In genomic region chr2:237616373-237617304, GRCh38 we compare ENCODE assay signal across 9 cellular contexts. TPM values are rescaled to one million over a fixed set of nuclear protein-coding genes. Genes with fewer than 3 reads are reported as not detected.
A peak's percentile ranks its signal among the peaks of the same experiment; 100 is the strongest.
DNase-seq lines count a peak whose midpoint lies in the region; ATAC-seq, FAIRE-seq and TF ChIP-seq lines count a peak whose summit lies in the region.
"Had no signal": no experiment of that assay in that cellular context is flagged by ENCODE, and none has a peak within 500 bp of the region (broad histone marks: within the 10 kb centered on the region; RNA-seq: fewer than 3 reads in every experiment).

No MANE protein-coding gene starts in this region.

- no peak overlapping the region for H3K4me3 ChIP-seq in CD8-positive, alpha-beta T cell (ENCODE audit: low read depth, low read length)
- H3K4me3 ChIP-seq in pancreas: no peak overlapping the region

- POLR2A ChIA-PET in CD8-positive, alpha-beta T cell (lab: Charles Lee): interaction anchor here (1.1 kb wide), 1 partner anchor 13 kb away, joined by 5 read pairs; no protein-coding TSS in a partner anchor

- H3K4me1 ChIP-seq in CD8-positive, alpha-beta T cell (ENCODE audit: insufficient read depth, low read length): peaks cover 31% of the 10 kb centered on the region
- H3K4me1 ChIP-seq in pancreas: no peaks in the 10 kb centered on the region

- H3K27ac ChIP-seq in CD8-positive, alpha-beta T cell (ENCODE audit: low read depth, low read length): no peak overlapping the region
- H3K27ac ChIP-seq in pancreas: no peak overlapping the region

- ATAC-seq in CD8-positive, alpha-beta T cell: peak; percentile 44
- ATAC-seq in pancreas (no peak), GM19467 (IDR thresholded peaks at IDR 0.05; ENCODE audit: unreplicated experiment) (no peak), esophagus mucosa (no peak)

- H3K36me3 Mint-ChIP-seq in CD8-positive, alpha-beta T cell: no peaks in the 10 kb centered on the region

- H3K4me3 Mint-ChIP-seq in CD8-positive, alpha-beta T cell: peak overlapping the region; percentile 67

- intact Hi-C loops in CD8-positive, alpha-beta T cell (cut with DNase I, micrococcal nuclease): no loop called here
- intact Hi-C loops in pancreas (cut with DNase I): no loop called here

- no peak for DNase-seq in CD8-positive, alpha-beta T cell
- DNase-seq in RPMI8226 (peak; percentile 19), fibroblast of gingiva (ENCODE audit: low read depth) (peak; percentile 79), pancreas (no peak), SIG-M5 (lab: John Stamatoyannopoulos, UW) (no peak)
- no peak for DNase-seq in activated effector memory CD4-positive, alpha-beta T cell treated with Interleukin-2 at 50 U/mL for 16 hours

- peak; percentile 64 for FAIRE-seq in pancreas (lab: Jason Lieb, UNC)

- no peaks in the 10 kb centered on the region for H3K27me3 ChIP-seq in CD8-positive, alpha-beta T cell (ENCODE audit: insufficient read depth, low read length)
- H3K27me3 ChIP-seq in pancreas: no peaks in the 10 kb centered on the region

- TF ChIP-seq CTCF in CD8-positive, alpha-beta T cell (IDR thresholded peaks at IDR 0.05): no peak
- no peak for TF ChIP-seq CTCF in pancreas (IDR thresholded peaks at IDR 0.05)

- no peaks in the 10 kb centered on the region for H3K9me3 ChIP-seq in CD8-positive, alpha-beta T cell (ENCODE audit: low read length)
- H3K9me3 ChIP-seq in pancreas: no peaks in the 10 kb centered on the region

- H3K27me3 Mint-ChIP-seq in CD8-positive, alpha-beta T cell (ENCODE audit: low read depth): no peaks in the 10 kb centered on the region

- no peaks in the 10 kb centered on the region for H3K36me3 ChIP-seq in CD8-positive, alpha-beta T cell (ENCODE audit: insufficient read depth, low read length)
- no peaks in the 10 kb centered on the region for H3K36me3 ChIP-seq in pancreas

- CTCF ChIA-PET in CD8-positive, alpha-beta T cell (lab: Charles Lee): interaction anchor here (0.8 to 1.5 kb wide), 2 partner anchors 57 kb away, joined by 3 read pairs; no protein-coding TSS in a partner anchor

- peak overlapping the region; percentile 8 for H3K27ac Mint-ChIP-seq in CD8-positive, alpha-beta T cell
- H3K27ac Mint-ChIP-seq: activated T-helper 2 cell treated with anti-CD3 and anti-CD28 coated beads, Interferon-gamma antibody, Interleukin-2, Interleukin-4, amounts not matched to agents 10 μg/mL and 5 μg/mL and 100 μg/mL, durations not matched to agents 14 hours and 24 hours and 36 hours had no signal

- 60 to 61% methylated on average over 12 of the region's 12 CpGs for WGBS in pancreas, 2 donors

- peaks cover 40% of the 10 kb centered on the region for H3K4me1 Mint-ChIP-seq in CD8-positive, alpha-beta T cell (ENCODE audit: low read depth)

- H3K9me3 Mint-ChIP-seq in CD8-positive, alpha-beta T cell: no peaks in the 10 kb centered on the region
- H3K9me3 Mint-ChIP-seq: activated T-helper 2 cell treated with anti-CD3 and anti-CD28 coated beads, Interferon-gamma antibody, Interleukin-2, Interleukin-4, amounts not matched to agents 10 μg/mL and 5 μg/mL and 100 μg/mL, durations not matched to agents 14 hours and 24 hours and 36 hours had no signal

RNA-seq across cellular contexts. Expression of gene LRRFIP1, which starts 10.7 kb away (rescaled TPM):
- 100 to 1,000 TPM; 127 to 128 TPM for total RNA-seq in CD8-positive, alpha-beta T cell
- total RNA-seq in pancreas (10 to 100 TPM; 18.4 to 55.0 (median 33.4) TPM), esophagus mucosa (103 TPM)
- 10 to 100 TPM; 22.3 to 33.7 TPM for polyA plus RNA-seq in pancreas

RNA-seq across cellular contexts. Expression of gene RAB17, which starts 26.1 kb away (rescaled TPM):
- not detected for total RNA-seq in CD8-positive, alpha-beta T cell
- total RNA-seq in pancreas (10 to 100 TPM; 19.2 to 40.5 (median 28.2) TPM), esophagus mucosa (7.8 TPM)
- polyA plus RNA-seq in pancreas: 100 to 1,000 TPM in 1 of 2 donors, 10 to 100 TPM in 1; 97.9 to 130 TPM

RNA-seq across cellular contexts. Expression of gene PRLH, which starts 50.3 kb away (rescaled TPM):
- not detected for total RNA-seq in CD8-positive, alpha-beta T cell
- total RNA-seq in pancreas (not detected), esophagus mucosa (not detected)
- polyA plus RNA-seq in pancreas: not detected
- total RNA-seq: activated T-helper 2 cell treated with anti-CD3 and anti-CD28 coated beads, Interferon-gamma antibody, Interleukin-2, Interleukin-4, amounts not matched to agents 10 μg/mL and 5 μg/mL and 100 μg/mL, durations not matched to agents 14 hours and 24 hours and 36 hours had no signal

Comparison
In these comparisons a context has a peak if more than half of its experiments do, and no peak if none do; other contexts are left out.
1. DNase-seq: peak in RPMI8226 (single experiment) and fibroblast of gingiva (single experiment); none in CD8-positive, alpha-beta T cell (0 of 7), pancreas (0 of 6), activated effector memory CD4-positive, alpha-beta T cell treated with Interleukin-2 at 50 U/mL for 16 hours (single experiment) and SIG-M5 (single experiment).